8 cellular contexts compared by ENCODE assay signal in the genomic region with DNA sequence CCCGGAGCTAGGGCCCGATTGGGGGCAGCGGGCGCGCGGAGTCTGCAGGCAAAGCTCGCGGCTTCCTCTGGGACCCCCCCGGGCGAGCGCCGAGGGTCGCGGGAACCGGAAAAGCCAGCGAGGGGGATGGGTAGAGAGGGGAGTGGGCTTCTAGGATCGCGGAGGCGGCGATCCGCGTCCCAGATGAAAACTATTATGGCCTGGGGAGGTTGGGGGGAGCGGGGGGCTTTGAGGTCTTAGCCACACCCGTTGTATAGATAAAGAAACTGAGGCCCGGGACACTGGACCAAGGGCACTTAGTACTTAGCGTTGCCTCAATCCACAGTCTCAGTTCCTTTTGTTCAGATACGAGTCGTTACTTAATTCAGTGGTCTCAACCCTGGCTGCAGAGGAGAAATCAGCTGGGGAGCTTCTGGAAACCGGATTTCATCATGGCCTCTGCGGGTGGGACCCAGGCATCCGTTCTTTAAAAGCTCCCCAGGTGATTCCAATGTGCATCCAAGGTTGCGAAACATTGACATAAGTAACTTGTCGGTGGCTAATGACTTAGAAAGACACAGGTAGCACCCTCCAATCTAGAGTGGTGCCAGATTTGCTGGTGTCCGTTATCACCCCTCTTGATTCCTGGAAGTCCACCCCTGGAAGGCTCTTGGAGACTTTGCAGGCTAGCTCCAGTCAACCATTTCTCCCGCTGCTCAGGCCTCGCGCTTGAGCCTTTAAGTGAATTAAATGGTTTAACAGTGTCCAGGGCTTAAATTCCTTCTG.
DNase-seq lines count a peak whose midpoint lies in the region; ATAC-seq, FAIRE-seq and TF ChIP-seq lines count a peak whose summit lies in the region.

No MANE protein-coding gene starts in this region.

- no peaks in the 10 kb centered on the region for H4K20me1 ChIP-seq in H1 (replicated peaks in 1 of 2; ENCODE audit: control insufficient read depth in 1 of 2, insufficient read depth in 2 of 2, low read length in 2 of 2)

- H2BK5ac ChIP-seq in H1 (ENCODE audit: low read depth, low read length), result peak overlapping the region; percentile 61; the same call in 1 of the 2 replicates

- no peaks in the 10 kb centered on the region for H3K79me1 ChIP-seq in H1 (ENCODE audit: low read depth, low read length)

- H3K79me2 ChIP-seq in H1 (ENCODE audit: control insufficient read depth in 1 of 2, insufficient read depth in 2 of 2, low read length in 2 of 2), result peaks cover 0 to 30% of the 10 kb centered on the region in 2 experiments; a peak in 2 of 4 replicates
- no peaks in the 10 kb centered on the region for H3K79me2 ChIP-seq in parathyroid adenoma

- CTCF ChIA-PET in H1 (lab: Charles Lee; ENCODE audit: partially characterized antibody), result interaction anchor here (0.9 to 1.4 kb wide), 3 partner anchors 11 to 157 kb away, joined by 3 to 4 read pairs (median 3); no protein-coding TSS in a partner anchor

- peak overlapping the region; percentile 71 to 88 for H3K4me2 ChIP-seq in H1 (ENCODE audit: insufficient read depth in 1 of 2, low read depth in 2 of 2, low read length in 2 of 2)
- H3K4me2 ChIP-seq in parathyroid adenoma (ENCODE audit: low read length), result peak overlapping the region; percentile 66

- no peak overlapping the region for H2BK15ac ChIP-seq in H1 (ENCODE audit: low read length)

- H3K36me3 ChIP-seq in H1 (ENCODE audit: control insufficient read depth in 2 of 4, insufficient read depth in 4 of 4, low read length in 3 of 4) (peaks cover 0 to 10% (median 0%) of the 10 kb centered on the region in 4 experiments; a peak in 2 of 8 replicates), parathyroid adenoma (ENCODE audit: control insufficient read depth, insufficient read depth, low read length) (no peaks in the 10 kb centered on the region)

- peak overlapping the region; percentile 46 for H3K56ac ChIP-seq in H1 (replicated peaks; ENCODE audit: insufficient read length, low read depth, low read length)

- H3K4ac ChIP-seq in H1 (replicated peaks; ENCODE audit: insufficient read length, low read depth, low read length), result peak overlapping the region; percentile 14

- H2AK5ac ChIP-seq in H1 (ENCODE audit: low read depth, low read length), result no peak overlapping the region

- DNase-seq in DMS79 (lab: John Stamatoyannopoulos, UW) (peak; percentile 7), NCI-H82 treated with DMSO at 0.1 percent for 48 hours (lab: John Stamatoyannopoulos, UW; ENCODE audit: unreplicated experiment) (peak; percentile 93), H1 (ENCODE audit: low read depth in 1 of 2, low spot score in 2 of 2) (peak in 1 of 2 experiments; percentile 54)
- DNase-seq in activated CD8-positive, alpha-beta memory T cell treated with anti-CD3 and anti-CD28 coated beads, Interleukin-2, amount 50 U/mL, for 48 hours, result no peak

- peak overlapping the region; percentile 56; the same call in 1 of the 2 replicates for H3K18ac ChIP-seq in H1 (ENCODE audit: extremely low read depth, low read length)

- no peak overlapping the region for H2BK20ac ChIP-seq in H1 (ENCODE audit: low read length)

- POLR2A ChIA-PET in H1 (lab: Charles Lee; ENCODE audit: partially characterized antibody), result interaction anchor here (1.0 to 2.8 kb wide), 16 partner anchors 9 to 176 kb away, joined by 3 to 18 read pairs (median 3); partner anchors contain the start of gene GEMIN8

- no peaks in the 10 kb centered on the region for H3K9me3 ChIP-seq in H1 (ENCODE audit: insufficient read depth in 2 of 2, low read depth in 1 of 2, low read length in 1 of 2)
- no peaks in the 10 kb centered on the region for H3K9me3 ChIP-seq in parathyroid adenoma (ENCODE audit: control insufficient read depth, low read length)

- H3K4me1 ChIP-seq in H1 (replicated peaks in 1 of 4; ENCODE audit: control insufficient read depth in 3 of 4, insufficient read depth in 4 of 4, low read length in 3 of 4), result peaks cover 9 to 24% (median 17%) of the 10 kb centered on the region in 4 experiments; a peak in 6 of 7 replicates
- H3K4me1 ChIP-seq in parathyroid adenoma, result no peaks in the 10 kb centered on the region

- H4K91ac ChIP-seq in H1 (replicated peaks; ENCODE audit: insufficient read length, low read length), result no peak overlapping the region

- 21% methylated on average over 11 of the region's 37 CpGs; no CpG with 5 or more reads in 1 of the 2 experiments for WGBS in H1 (ENCODE audit: extremely low coverage in 1 of 2, insufficient coverage in 1 of 2, insufficient read length in 1 of 2, insufficient replicate concordance in 2 of 2, low coverage in 1 of 2, low lambda C conversion rate in 2 of 2, missing lambda C conversion rate in 1 of 2), 2 experiments

- peaks cover 2% of the 10 kb centered on the region for H3K23me2 ChIP-seq in H1 (ENCODE audit: low read depth, low read length)

- H3K4me3 ChIP-seq in H1 (ENCODE audit: extremely low read depth in 1 of 4, insufficient read depth in 2 of 4, low read depth in 3 of 4, low read length in 4 of 4) (peak overlapping the region; percentile 44 to 84 (median 60)), parathyroid adenoma (ENCODE audit: low read depth, low read length) (peak overlapping the region; percentile 34)

- H2BK12ac ChIP-seq in H1 (ENCODE audit: low read depth, low read length), result 0 out of 2 replicates have a peak overlapping the region, but pooled peaks have one; percentile 31

- H3K14ac ChIP-seq in H1 (ENCODE audit: insufficient read length), result no peak overlapping the region

- H3K27ac ChIP-seq in H1 (ENCODE audit: low read depth, low read length) (peak overlapping the region; percentile 84; the same call in 1 of the 2 replicates), parathyroid adenoma (no peak overlapping the region)

- TF ChIP-seq POLR2A in H1 (IDR thresholded peaks at IDR 0.05; ENCODE audit: control extremely low read depth in 1 of 2, low read depth in 2 of 2, low read length in 2 of 2), result no peak

- H2BK120ac ChIP-seq in H1 (replicated peaks; ENCODE audit: low read depth, low read length), result no peak overlapping the region

- ATAC-seq in HG03095 (IDR thresholded peaks at IDR 0.05; ENCODE audit: unreplicated experiment) (no peak), GM21447 (IDR thresholded peaks at IDR 0.05; ENCODE audit: unreplicated experiment) (no peak), GM18873 (IDR thresholded peaks at IDR 0.05; ENCODE audit: low FRiP score, unreplicated experiment) (no peak)

- peak; percentile 68 for FAIRE-seq in H1 (lab: Jason Lieb, UNC)

- no peak overlapping the region for H3K23ac ChIP-seq in H1 (ENCODE audit: insufficient read length)

- peak overlapping the region in 2 of 4 experiments; percentile 80 to 82; a peak in 4 of 7 replicates for H3K9ac ChIP-seq in H1 (replicated peaks in 1 of 4; ENCODE audit: extremely low read depth in 1 of 4, low read depth in 3 of 4, low read length in 3 of 4)
- no peak overlapping the region for H3K9ac ChIP-seq in parathyroid adenoma

- H2AFZ ChIP-seq in H1 (ENCODE audit: low read length) (no peak overlapping the region), parathyroid adenoma (peak overlapping the region; percentile 38)

- no peak for TF ChIP-seq CTCF in H1 (IDR thresholded peaks at IDR 0.05; ENCODE audit: control extremely low read depth in 1 of 3, insufficient read depth in 1 of 3, low read depth in 1 of 3, low read length in 3 of 3)
- no peak for TF ChIP-seq CTCF in parathyroid adenoma (IDR thresholded peaks at IDR 0.05)

- H4K8ac ChIP-seq in H1 (ENCODE audit: extremely low read depth, insufficient read depth, low read length), result peak overlapping the region; percentile 25; the same call in 1 of the 2 replicates

- no peak for TF ChIP-seq RAD21 in H1 (IDR thresholded peaks at IDR 0.05 in 1 of 2, conservative IDR thresholded peaks at IDR 0.05 in 1 of 2; ENCODE audit: low read depth in 2 of 2, low read length in 2 of 2)

- TF ChIP-seq EP300 in H1 (IDR thresholded peaks at IDR 0.05; ENCODE audit: borderline replicate concordance in 1 of 2, low read depth in 2 of 2, low read length in 2 of 2), result no peak

- no peak overlapping the region for H4K5ac ChIP-seq in H1 (ENCODE audit: insufficient read length, low read depth, low read length)

- H3K27me3 ChIP-seq in H1 (replicated peaks in 1 of 4; ENCODE audit: control insufficient read depth in 3 of 4, extremely low read depth in 1 of 4, insufficient read depth in 3 of 4, low read length in 3 of 4) (no peaks in the 10 kb centered on the region), parathyroid adenoma (ENCODE audit: control insufficient read depth, insufficient read depth, low read length) (no peaks in the 10 kb centered on the region)

TF ChIP-seq in H1, 55 proteins besides CTCF, POLR2A, EP300 and RAD21:
- TF ChIP-seq CEBPB (IDR thresholded peaks at IDR 0.05; ENCODE audit: low read depth, low read length), result peak; percentile 84
- no peak for TF ChIP-seq CHD1 (IDR thresholded peaks at IDR 0.05; ENCODE audit: low read depth, low read length)
- no peak for TF ChIP-seq GABPA (IDR thresholded peaks at IDR 0.05; ENCODE audit: borderline replicate concordance, insufficient read depth, low read length)
